14 cellular contexts compared by ENCODE assay signal in the genomic region with DNA sequence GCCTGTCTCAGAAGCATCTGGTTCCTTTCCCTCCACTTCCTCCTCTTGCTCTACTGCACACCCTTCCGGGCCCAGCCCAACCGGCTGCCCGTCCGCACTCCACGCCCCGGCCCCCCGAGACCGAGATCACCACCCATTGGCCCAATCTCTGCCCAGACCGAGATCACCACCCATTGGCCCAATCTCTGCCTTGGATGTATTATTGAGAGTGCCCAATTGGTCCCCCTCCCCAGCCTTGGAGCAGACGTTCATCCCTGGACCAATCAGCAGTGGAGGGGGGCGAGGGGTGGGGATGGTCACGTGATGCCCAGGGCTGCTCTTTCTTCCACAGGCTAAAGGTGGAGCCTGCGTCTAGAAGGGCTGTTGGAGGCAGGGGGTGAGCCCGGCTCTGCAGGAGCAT.
DNase-seq lines count a peak whose midpoint lies in the region; ATAC-seq and TF ChIP-seq lines count a peak whose summit lies in the region.
"Had no signal": no experiment of that assay in that cellular context is flagged by ENCODE, and none has a peak within 500 bp of the region (broad histone marks: within the 10 kb centered on the region; RNA-seq: fewer than 3 reads in every experiment).

No MANE protein-coding gene starts in this region.

- no peak for TF ChIP-seq CTCF in H9 (conservative IDR thresholded peaks at IDR 0.05)
- no peak for TF ChIP-seq CTCF in WERI-Rb-1 (IDR thresholded peaks at IDR 0.05; ENCODE audit: low read depth, low read length)
- TF ChIP-seq CTCF in testis (IDR thresholded peaks at IDR 0.05), result no peak
- no peak for TF ChIP-seq CTCF in mucosa of descending colon (IDR thresholded peaks at IDR 0.05)

- no peak overlapping the region for H2BK12ac ChIP-seq in H9 (ENCODE audit: insufficient read length, low read depth, low read length)

- no peak overlapping the region for H3K4me3 Mint-ChIP-seq in H9
- H3K4me3 Mint-ChIP-seq: CD4-positive, alpha-beta T cell had no signal

- H2AFZ ChIP-seq in H9 (ENCODE audit: low read length), result no peak overlapping the region
- H2AFZ ChIP-seq: GM23248 had no signal

- H3K9me3 ChIP-seq in H9 (ENCODE audit: control insufficient read depth, low read depth, low read length) (no peaks in the 10 kb centered on the region), WERI-Rb-1 (ENCODE audit: severe bottlenecking) (no peaks in the 10 kb centered on the region), testis (no peaks in the 10 kb centered on the region), mucosa of descending colon (peaks cover 5% of the 10 kb centered on the region)

- H3K4ac ChIP-seq in H9 (ENCODE audit: low read depth, low read length), result no peak overlapping the region

- no peak overlapping the region for H2BK120ac ChIP-seq in H9 (ENCODE audit: low read depth, low read length, poor library complexity, severe bottlenecking)

- no peak overlapping the region for H4K8ac ChIP-seq in H9 (replicated peaks; ENCODE audit: insufficient read length, low read depth, low read length)

- peaks cover 2 to 7% of the 10 kb centered on the region in 2 experiments; a peak in 2 of 4 replicates for H3K4me1 Mint-ChIP-seq in H9

- H4K91ac ChIP-seq in H9 (ENCODE audit: insufficient read length, low read depth, low read length), result no peak overlapping the region

- no peaks in the 10 kb centered on the region for H3K36me3 ChIP-seq in WERI-Rb-1
- H3K36me3 ChIP-seq in testis (ENCODE audit: low read depth, missing control alignments), result no peaks in the 10 kb centered on the region
- H3K36me3 ChIP-seq in mucosa of descending colon (ENCODE audit: low read depth), result no peaks in the 10 kb centered on the region

- no peak for TF ChIP-seq POLR2A in testis (IDR thresholded peaks at IDR 0.05)

- H3K9ac ChIP-seq in H9 (ENCODE audit: extremely low read depth, insufficient read length, low read length), result no peak overlapping the region
- H3K9ac ChIP-seq: GM23248 had no signal

- H3K27me3 ChIP-seq in H9 (ENCODE audit: insufficient read depth, low read length), result no peaks in the 10 kb centered on the region
- no peaks in the 10 kb centered on the region for H3K27me3 ChIP-seq in WERI-Rb-1 (ENCODE audit: insufficient read depth, low read depth, severe bottlenecking)
- no peaks in the 10 kb centered on the region for H3K27me3 ChIP-seq in testis

- peaks cover 7% of the 10 kb centered on the region for H3K27me3 Mint-ChIP-seq in H9 (ENCODE audit: low read depth)

- H3K56ac ChIP-seq in H9 (ENCODE audit: insufficient read length, low read depth, low read length), result no peak overlapping the region

- no peaks in the 10 kb centered on the region for H3K4me1 ChIP-seq in H9 (ENCODE audit: insufficient read depth, low read length)
- no peaks in the 10 kb centered on the region for H3K4me1 ChIP-seq in testis
- no peaks in the 10 kb centered on the region for H3K4me1 ChIP-seq in mucosa of descending colon (ENCODE audit: low read depth)

- no peak overlapping the region for H3K14ac ChIP-seq in H9 (ENCODE audit: insufficient read depth, low read length)

- no CpG with 5 or more reads among the region's 14 CpGs for WGBS in H9 (ENCODE audit: extremely low coverage, insufficient read length, low lambda C conversion rate)
- WGBS in testis, 2 donors, result 41 to 52% methylated on average over 11 to 14 of the region's 14 CpGs

- ATAC-seq in GM21447 (IDR thresholded peaks at IDR 0.05; ENCODE audit: unreplicated experiment) (no peak), mucosa of descending colon (no peak)
- ATAC-seq: GM12878 had no signal

- no peak overlapping the region for H3K23ac ChIP-seq in H9 (ENCODE audit: insufficient read length, low read depth, low read length)

- H3K79me2 ChIP-seq in H9 (ENCODE audit: insufficient read depth, low read length), result no peaks in the 10 kb centered on the region

- intact Hi-C loops in testis (cut with DNase I; ENCODE audit: low total_unique reads) (no loop called here), mucosa of descending colon (cut with DNase I, micrococcal nuclease) (no loop called here)

- H2BK15ac ChIP-seq in H9 (ENCODE audit: low read depth, low read length), result no peak overlapping the region

- H3K4me3 ChIP-seq in WERI-Rb-1 (ENCODE audit: low read depth, low read length) (no peak overlapping the region), testis (peak overlapping the region in 1 of 2 donors; percentile 5), mucosa of descending colon (no peak overlapping the region)
- H3K4me3 ChIP-seq: GM12878, GM23248 had no signal

- H3K27ac ChIP-seq in H9 (ENCODE audit: insufficient read length, low read depth, low read length), result no peak overlapping the region
- H3K27ac ChIP-seq in WERI-Rb-1, result no peak overlapping the region
- H3K27ac ChIP-seq in testis, result no peak overlapping the region
- H3K27ac ChIP-seq: C4-2B, GM23248 had no signal

- no peak overlapping the region for H2BK5ac ChIP-seq in H9 (ENCODE audit: insufficient read length, low read length)

- H2BK20ac ChIP-seq in H9 (ENCODE audit: low read depth, low read length, poor library complexity, severe bottlenecking), result no peak overlapping the region

- H4K5ac ChIP-seq in H9 (ENCODE audit: insufficient read length, low read depth, low read length), result no peak overlapping the region

- no peak overlapping the region for H2AK5ac ChIP-seq in H9 (ENCODE audit: insufficient read length, low read length)

- H3K23me2 ChIP-seq in H9 (ENCODE audit: insufficient read length, low read depth, low read length, poor library complexity, severe bottlenecking), result no peaks in the 10 kb centered on the region

- DNase-seq in H9 (peak; percentile 49), WERI-Rb-1 (peak; percentile 16), islet precursor cell (peak; percentile 51), testis (peak; percentile 79), NCI-H748 (lab: John Stamatoyannopoulos, UW; ENCODE audit: unreplicated experiment) (no peak), mucosa of descending colon (no peak), LoVo (ENCODE audit: low spot score) (no peak)
- DNase-seq: CD4-positive, alpha-beta T cell; DMS153; DMS79; GM23248 had no signal

- H3K27ac Mint-ChIP-seq in H9, result no peak overlapping the region
- H3K27ac Mint-ChIP-seq: CD4-positive, alpha-beta T cell had no signal

- H3K79me1 ChIP-seq in H9 (ENCODE audit: insufficient read depth, low read depth, low read length, poor library complexity, severe bottlenecking), result no peaks in the 10 kb centered on the region

- no peaks in the 10 kb centered on the region; a peak in 1 of 7 replicates for H3K36me3 Mint-ChIP-seq in H9 (ENCODE audit: insufficient read depth in 1 of 3, low read depth in 3 of 3)

- no peaks in the 10 kb centered on the region for H4K20me1 ChIP-seq in H9 (ENCODE audit: control insufficient read depth, insufficient read depth, insufficient read length)

- no peak overlapping the region for H3K18ac ChIP-seq in H9 (ENCODE audit: insufficient read length, low read depth, low read length)

- peaks cover 8 to 9% of the 10 kb centered on the region in 2 experiments; a peak in 4 of 5 replicates for H3K9me3 Mint-ChIP-seq in H9
- H3K9me3 Mint-ChIP-seq: CD4-positive, alpha-beta T cell had no signal

- no peak overlapping the region for H3T11ph ChIP-seq in H9 (ENCODE audit: low read length)

- H3K4me2 ChIP-seq in H9 (ENCODE audit: insufficient read depth, insufficient read length, low read length), result no peak overlapping the region

Comparison
In these comparisons a context has a peak if more than half of its experiments do, and no peak if none do; other contexts are left out.
1. DNase-seq: peak in H9 (single experiment), WERI-Rb-1 (single experiment), islet precursor cell (single experiment) and testis (single experiment); none in NCI-H748 (single experiment), mucosa of descending colon (0 of 3) and LoVo (single experiment).